Comparison of ENCODE assay signal across 11 cellular contexts in genomic region chr22:48044484-48045060, GRCh38.
"Had no signal": no experiment of that assay in that cellular context is flagged by ENCODE, and none has a peak within 500 bp of the region (broad histone marks: within the 10 kb centered on the region; RNA-seq: fewer than 3 reads in every experiment).

No MANE protein-coding gene starts in this region.

- H3K27ac ChIP-seq: hepatocyte, thoracic aorta, VCaP had no signal

- H3K36me3 ChIP-seq: thoracic aorta had no signal

- DNase-seq: activated CD4-positive, alpha-beta T cell treated with anti-CD3 and anti-CD28 coated beads, Interleukin-2, amount 50 U/mL, for 48 hours; activated gamma-delta T cell treated with Interleukin-2 at 50 U/mL for 16 hours; effector memory CD8-positive, alpha-beta T cell; left cardiac atrium had no signal

- H3K4me3 ChIP-seq: hepatocyte, lung, thoracic aorta had no signal

- H3K27me3 ChIP-seq: hepatocyte had no signal

- H3K4me2 ChIP-seq: hepatocyte had no signal

- ATAC-seq: activated naive CD4-positive, alpha-beta T cell treated with anti-CD3 and anti-CD28 coated beads, Interleukin-2, amount 50 U/mL, for 72 hours; effector memory CD8-positive, alpha-beta T cell; left cardiac atrium; natural killer cell treated with Interleukin-12 subunit alpha and Interleukin-12 subunit beta and Interleukin-15 and Interleukin-18, amount 100 ng/mL, for 72 hours had no signal

- H3K79me2 ChIP-seq: hepatocyte had no signal

- H3K9me3 ChIP-seq: thoracic aorta had no signal

- H2AFZ ChIP-seq: hepatocyte had no signal

- FAIRE-seq: islet of Langerhans had no signal
